8 cellular contexts compared by ENCODE assay signal in genomic region chr16:50313596-50314483, GRCh38. TPM values are rescaled to one million over a fixed set of nuclear protein-coding genes. Genes with fewer than 3 reads are reported as not detected.
A peak's percentile ranks its signal among the peaks of the same experiment; 100 is the strongest.
DNase-seq lines count a peak whose midpoint lies in the region; ATAC-seq and TF ChIP-seq lines count a peak whose summit lies in the region.

No MANE protein-coding gene starts in this region.

- H3K4me2 ChIP-seq in BLaER1 (peak overlapping the region; percentile 85), neural progenitor cell (no peak overlapping the region)

- H3K4me3 Mint-ChIP-seq in endodermal cell = peak overlapping the region; percentile 33
- no peak overlapping the region for H3K4me3 Mint-ChIP-seq in neural progenitor cell

- H3K36me3 Mint-ChIP-seq in endodermal cell (ENCODE audit: low read depth) (peaks cover 51% of the 10 kb centered on the region), neural progenitor cell (peaks cover 20% of the 10 kb centered on the region)

- peak; percentile 56 for DNase-seq in activated CD4-positive, alpha-beta T cell treated with anti-CD3 and anti-CD28 coated beads for 48 hours
- DNase-seq in endodermal cell (peak; percentile 60), occipital lobe (lab: John Stamatoyannopoulos, UW) (peak; percentile 37), neural progenitor cell (ENCODE audit: low spot score) (no peak), NCI-H1048 (lab: John Stamatoyannopoulos, UW) (no peak)

- 88 to 92% methylated on average over 29 to 31 of the region's 31 CpGs for WGBS in endodermal cell (ENCODE audit: insufficient coverage in 1 of 2, insufficient read length in 1 of 2), 2 experiments

- H3K9ac ChIP-seq in BLaER1 = peak overlapping the region; percentile 40; the same call in 1 of the 2 replicates
- H3K9ac ChIP-seq in endodermal cell (ENCODE audit: extremely low read depth, low read length, poor library complexity, severe bottlenecking) = peak overlapping the region; percentile 59
- H3K9ac ChIP-seq in neural progenitor cell = no peak overlapping the region

- TF ChIP-seq CTCF in endodermal cell (conservative IDR thresholded peaks at IDR 0.05) (no peak), neural progenitor cell (IDR thresholded peaks at IDR 0.05) (no peak)

- peaks cover 42% of the 10 kb centered on the region for H4K20me1 ChIP-seq in BLaER1
- H4K20me1 ChIP-seq in neural progenitor cell (ENCODE audit: low read depth) = no peaks in the 10 kb centered on the region

- H3K27ac ChIP-seq in BLaER1 = peak overlapping the region; percentile 52
- peak overlapping the region; percentile 25 for H3K27ac ChIP-seq in endodermal cell (ENCODE audit: low read depth, low read length)
- no peak overlapping the region for H3K27ac ChIP-seq in neural progenitor cell

- H3K4me1 ChIP-seq in BLaER1 = peaks cover 56% of the 10 kb centered on the region
- H3K4me1 ChIP-seq in endodermal cell (ENCODE audit: control insufficient read depth, insufficient read depth, low read length) = peaks cover 34% of the 10 kb centered on the region
- H3K4me1 ChIP-seq in neural progenitor cell = no peaks in the 10 kb centered on the region

- H3K36me3 ChIP-seq in BLaER1 (peaks cover 60% of the 10 kb centered on the region), endodermal cell (ENCODE audit: control insufficient read depth, insufficient read depth, low read length) (peaks cover 59% of the 10 kb centered on the region), neural progenitor cell (peaks cover 7% of the 10 kb centered on the region)

- no peaks in the 10 kb centered on the region for H3K27me3 Mint-ChIP-seq in endodermal cell (ENCODE audit: insufficient read depth)
- peaks cover 3% of the 10 kb centered on the region for H3K27me3 Mint-ChIP-seq in neural progenitor cell (ENCODE audit: insufficient read depth, low read depth)

- H2AFZ ChIP-seq in neural progenitor cell (replicated peaks) = no peak overlapping the region

- H3K79me2 ChIP-seq in neural progenitor cell (ENCODE audit: low read depth) = no peaks in the 10 kb centered on the region

- no peaks in the 10 kb centered on the region for H3K27me3 ChIP-seq in BLaER1
- H3K27me3 ChIP-seq in endodermal cell (ENCODE audit: control insufficient read depth, insufficient read depth, low read length, poor library complexity, severe bottlenecking) = no peaks in the 10 kb centered on the region
- no peaks in the 10 kb centered on the region for H3K27me3 ChIP-seq in neural progenitor cell

- H3F3A ChIP-seq in neural progenitor cell (ENCODE audit: low read depth) = peaks cover 3% of the 10 kb centered on the region

- peaks cover 40% of the 10 kb centered on the region for H3K4me1 Mint-ChIP-seq in endodermal cell
- peaks cover 6% of the 10 kb centered on the region for H3K4me1 Mint-ChIP-seq in neural progenitor cell

- H3K27ac Mint-ChIP-seq in endodermal cell = peak overlapping the region; percentile 99
- no peak overlapping the region for H3K27ac Mint-ChIP-seq in neural progenitor cell

- no peaks in the 10 kb centered on the region for H3K9me3 Mint-ChIP-seq in endodermal cell
- H3K9me3 Mint-ChIP-seq in neural progenitor cell = no peaks in the 10 kb centered on the region

- no peak for ATAC-seq in GM18498 (IDR thresholded peaks at IDR 0.05; ENCODE audit: unreplicated experiment)
- ATAC-seq in GM21737 (IDR thresholded peaks at IDR 0.05; ENCODE audit: unreplicated experiment) = no peak

- H3K4me3 ChIP-seq in BLaER1 = peak overlapping the region; percentile 7; the same call in 1 of the 2 replicates
- H3K4me3 ChIP-seq in endodermal cell (ENCODE audit: low read length) = peak overlapping the region; percentile 46
- no peak overlapping the region for H3K4me3 ChIP-seq in neural progenitor cell

- H3K9me3 ChIP-seq in BLaER1 = no peaks in the 10 kb centered on the region
- no peaks in the 10 kb centered on the region for H3K9me3 ChIP-seq in endodermal cell (ENCODE audit: control insufficient read depth, low read length)
- no peaks in the 10 kb centered on the region for H3K9me3 ChIP-seq in neural progenitor cell (ENCODE audit: low read depth)

RNA-seq across cellular contexts. Expression of gene ADCY7, which starts 47.5 kb away (rescaled TPM):
- total RNA-seq in endodermal cell = 10 to 100 TPM; 30.1 to 37.2 TPM
- 6.1 TPM for polyA plus RNA-seq in endodermal cell (2013, experiment 1 of 2)
- polyA plus RNA-seq in endodermal cell (2013, experiment 2 of 2) = 5.2 TPM
- 8.7 TPM for total RNA-seq in occipital lobe
- 2.5 and 13.2 TPM in 2 replicates for total RNA-seq in neural progenitor cell (ENCODE audit: low replicate concordance)

RNA-seq across cellular contexts. Expression of gene BRD7, which starts 54.9 kb away (rescaled TPM):
- total RNA-seq in endodermal cell = 100 to 1,000 TPM; 125 to 163 TPM
- 124 TPM for polyA plus RNA-seq in endodermal cell (2013, experiment 1 of 2)
- polyA plus RNA-seq in endodermal cell (2013, experiment 2 of 2) = 114 TPM
- 32.4 TPM for total RNA-seq in occipital lobe
- total RNA-seq in neural progenitor cell (ENCODE audit: low replicate concordance) = 112 and 164 TPM in 2 replicates

Comparison
In these comparisons a context has a peak if more than half of its experiments do, and no peak if none do; other contexts are left out.
1. DNase-seq: peak in activated CD4-positive, alpha-beta T cell treated with anti-CD3 and anti-CD28 coated beads for 48 hours (single experiment), endodermal cell (single experiment) and occipital lobe (single experiment); none in neural progenitor cell (single experiment) and NCI-H1048 (single experiment).